In the genomic region with DNA sequence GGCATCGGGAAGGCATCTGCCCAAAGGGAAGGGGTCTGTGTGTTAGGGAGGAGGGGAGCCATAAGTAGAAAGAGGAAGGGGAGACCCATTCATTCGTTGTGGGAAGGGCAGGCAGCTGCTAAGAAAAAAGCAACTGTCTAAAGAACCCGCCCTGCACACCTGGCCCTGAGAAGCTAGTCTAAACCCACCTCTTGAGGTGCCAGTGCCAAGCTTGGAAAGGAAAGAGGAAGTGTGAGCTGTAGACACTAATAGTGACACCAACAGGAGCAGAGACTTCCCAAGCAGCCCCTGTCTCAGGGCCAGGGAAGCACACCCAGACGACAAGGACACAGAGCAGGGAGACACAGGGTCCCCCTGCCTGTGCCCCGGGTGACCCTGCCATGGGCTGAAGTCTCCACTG, we compare ENCODE assay signal across 15 cellular contexts. TPM values are rescaled to one million over a fixed set of nuclear protein-coding genes. Genes with fewer than 3 reads are reported as not detected.
A peak's percentile ranks its signal among the peaks of the same experiment; 100 is the strongest.
DNase-seq lines count a peak whose midpoint lies in the region; ATAC-seq and TF ChIP-seq lines count a peak whose summit lies in the region.
"Had no signal": no experiment of that assay in that cellular context is flagged by ENCODE, and none has a peak within 500 bp of the region (broad histone marks: within the 10 kb centered on the region; RNA-seq: fewer than 3 reads in every experiment).

No MANE protein-coding gene starts in this region.

- no peak for TF ChIP-seq POLR2A in NB4 (IDR thresholded peaks at IDR 0.05; ENCODE audit: extremely low read depth, insufficient read length)

- H3K27ac Mint-ChIP-seq in activated naive CD8-positive, alpha-beta T cell treated with anti-CD3 and anti-CD28 coated beads, Interleukin-2, amount 50 U/mL, for 24 hours = no peak overlapping the region
- no peak overlapping the region for H3K27ac Mint-ChIP-seq in activated naive CD8-positive, alpha-beta T cell treated with anti-CD3 and anti-CD28 coated beads for 36 hours
- no peak overlapping the region for H3K27ac Mint-ChIP-seq in central memory CD8-positive, alpha-beta T cell (ENCODE audit: low read depth)
- H3K27ac Mint-ChIP-seq: T-helper 1 cell treated with Interleukin-12 subunit alpha and Interleukin-12 subunit beta and Interleukin-4 antibody, amounts not matched to agents 30 μg/mL and 1 μg/mL, for 36 hours had no signal

- peaks cover 17% of the 10 kb centered on the region for H3K27me3 Mint-ChIP-seq in activated naive CD8-positive, alpha-beta T cell treated with anti-CD3 and anti-CD28 coated beads, Interleukin-2, amount 50 U/mL, for 24 hours
- peaks cover 17% of the 10 kb centered on the region for H3K27me3 Mint-ChIP-seq in activated naive CD8-positive, alpha-beta T cell treated with anti-CD3 and anti-CD28 coated beads for 36 hours
- H3K27me3 Mint-ChIP-seq in central memory CD8-positive, alpha-beta T cell = peaks cover 55% of the 10 kb centered on the region

- no peaks in the 10 kb centered on the region for H3K27me3 ChIP-seq in upper lobe of right lung

- H3K9me3 ChIP-seq in upper lobe of right lung = no peaks in the 10 kb centered on the region

- DNase-seq in activated naive CD8-positive, alpha-beta T cell treated with anti-CD3 and anti-CD28 coated beads, Interleukin-2, amount 50 U/mL, for 24 hours = no peak
- no peak for DNase-seq in activated naive CD8-positive, alpha-beta T cell treated with anti-CD3 and anti-CD28 coated beads for 36 hours
- DNase-seq in NB4 (ENCODE audit: low read depth) (peak; percentile 18), upper lobe of right lung (no peak)
- DNase-seq in central memory CD8-positive, alpha-beta T cell (ENCODE audit: low spot score in 2 of 2) = no peak
- DNase-seq: 8988T, COR-L47, Karpas-422, NCI-H1092, NCI-H1694 had no signal

- no peaks in the 10 kb centered on the region for H3K36me3 ChIP-seq in upper lobe of right lung

- no peaks in the 10 kb centered on the region for H3K9me3 Mint-ChIP-seq in activated naive CD8-positive, alpha-beta T cell treated with anti-CD3 and anti-CD28 coated beads, Interleukin-2, amount 50 U/mL, for 24 hours
- no peaks in the 10 kb centered on the region for H3K9me3 Mint-ChIP-seq in activated naive CD8-positive, alpha-beta T cell treated with anti-CD3 and anti-CD28 coated beads for 36 hours
- H3K9me3 Mint-ChIP-seq in central memory CD8-positive, alpha-beta T cell = no peaks in the 10 kb centered on the region
- H3K9me3 Mint-ChIP-seq: T-helper 1 cell treated with Interleukin-12 subunit alpha and Interleukin-12 subunit beta and Interleukin-4 antibody, amounts not matched to agents 30 μg/mL and 1 μg/mL, for 36 hours had no signal

- H3K4me3 ChIP-seq in NB4 (ENCODE audit: low read depth, low read length) = no peak overlapping the region
- no peak overlapping the region for H3K4me3 ChIP-seq in upper lobe of right lung
- H3K4me3 ChIP-seq: GM23248 had no signal

- H3K4me1 ChIP-seq in upper lobe of right lung = no peaks in the 10 kb centered on the region

- no peak overlapping the region for H3K4me3 Mint-ChIP-seq in activated naive CD8-positive, alpha-beta T cell treated with anti-CD3 and anti-CD28 coated beads, Interleukin-2, amount 50 U/mL, for 24 hours
- no peak overlapping the region for H3K4me3 Mint-ChIP-seq in activated naive CD8-positive, alpha-beta T cell treated with anti-CD3 and anti-CD28 coated beads for 36 hours
- no peak overlapping the region for H3K4me3 Mint-ChIP-seq in central memory CD8-positive, alpha-beta T cell
- H3K4me3 Mint-ChIP-seq: T-helper 1 cell treated with Interleukin-12 subunit alpha and Interleukin-12 subunit beta and Interleukin-4 antibody, amounts not matched to agents 30 μg/mL and 1 μg/mL, for 36 hours had no signal

- intact Hi-C loops in upper lobe of right lung (cut with DNase I) = no loop called here

- H3K27ac ChIP-seq in upper lobe of right lung = no peak overlapping the region
- H3K27ac ChIP-seq: GM23248 had no signal

- TF ChIP-seq CTCF in NB4 (IDR thresholded peaks at IDR 0.05; ENCODE audit: low read depth, low read length) = no peak
- no peak for TF ChIP-seq CTCF in upper lobe of right lung (IDR thresholded peaks at IDR 0.05)

- H3K4me1 Mint-ChIP-seq in activated naive CD8-positive, alpha-beta T cell treated with anti-CD3 and anti-CD28 coated beads, Interleukin-2, amount 50 U/mL, for 24 hours = peaks cover 10% of the 10 kb centered on the region
- peaks cover 14% of the 10 kb centered on the region for H3K4me1 Mint-ChIP-seq in activated naive CD8-positive, alpha-beta T cell treated with anti-CD3 and anti-CD28 coated beads for 36 hours
- H3K4me1 Mint-ChIP-seq in central memory CD8-positive, alpha-beta T cell = peaks cover 3% of the 10 kb centered on the region

- peak; percentile 15 for ATAC-seq in activated naive CD8-positive, alpha-beta T cell treated with anti-CD3 and anti-CD28 coated beads, Interleukin-2, amount 50 U/mL, for 24 hours
- ATAC-seq in central memory CD8-positive, alpha-beta T cell (replicated peaks; ENCODE audit: extremely low read depth, poor library complexity, severe bottlenecking) = peak; percentile 21
- ATAC-seq in upper lobe of right lung = peak; percentile 16
- ATAC-seq in HG03025 (IDR thresholded peaks at IDR 0.05; ENCODE audit: low FRiP score, unreplicated experiment) = no peak
- ATAC-seq in GM21423 (IDR thresholded peaks at IDR 0.05; ENCODE audit: unreplicated experiment) = no peak
- no peak for ATAC-seq in HG02885 (IDR thresholded peaks at IDR 0.05; ENCODE audit: poor library complexity, unreplicated experiment)

- H3K36me3 Mint-ChIP-seq in activated naive CD8-positive, alpha-beta T cell treated with anti-CD3 and anti-CD28 coated beads, Interleukin-2, amount 50 U/mL, for 24 hours (ENCODE audit: low read depth) = no peaks in the 10 kb centered on the region
- no peaks in the 10 kb centered on the region for H3K36me3 Mint-ChIP-seq in activated naive CD8-positive, alpha-beta T cell treated with anti-CD3 and anti-CD28 coated beads for 36 hours
- H3K36me3 Mint-ChIP-seq in central memory CD8-positive, alpha-beta T cell (ENCODE audit: insufficient read depth) = peaks cover 5% of the 10 kb centered on the region

RNA-seq across cellular contexts. Expression of a gene that starts 40.8 kb away (rescaled TPM):
- total RNA-seq in activated naive CD8-positive, alpha-beta T cell treated with anti-CD3 and anti-CD28 coated beads for 36 hours = not detected
- not detected for total RNA-seq in upper lobe of right lung
- total RNA-seq: GM23248 had no signal

Comparison
In these comparisons a context has a peak if more than half of its experiments do, and no peak if none do; other contexts are left out.
1. ATAC-seq: peak in activated naive CD8-positive, alpha-beta T cell treated with anti-CD3 and anti-CD28 coated beads, Interleukin-2, amount 50 U/mL, for 24 hours (single experiment), central memory CD8-positive, alpha-beta T cell (single experiment) and upper lobe of right lung (single experiment); none in HG03025 (single experiment), GM21423 (single experiment) and HG02885 (single experiment).